ENCODE assay signal across 19 cellular contexts in the genomic region with DNA sequence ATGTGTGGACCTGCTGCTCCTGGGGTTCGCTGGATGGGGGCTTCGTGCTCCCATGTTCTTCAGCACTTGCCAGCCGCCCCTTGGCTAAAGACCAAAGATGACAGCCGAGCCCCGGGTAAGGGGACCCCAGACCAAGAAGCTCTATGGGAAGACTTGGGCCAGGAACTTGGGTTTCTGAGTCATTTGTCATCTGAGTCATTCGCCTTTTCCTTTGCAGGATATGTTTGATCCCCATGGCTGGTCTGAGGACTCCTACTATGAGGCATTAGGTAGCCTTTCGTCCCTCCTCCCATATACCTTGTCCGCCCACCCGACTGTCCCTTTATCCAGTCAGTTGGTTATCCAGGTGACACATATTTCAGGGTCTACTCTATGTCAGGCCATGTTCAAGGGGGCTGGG. TPM values are rescaled to one million over a fixed set of nuclear protein-coding genes. Genes with fewer than 3 reads are reported as not detected.
DNase-seq lines count a peak whose midpoint lies in the region; ATAC-seq and TF ChIP-seq lines count a peak whose summit lies in the region.
"Had no signal": no experiment of that assay in that cellular context is flagged by ENCODE, and none has a peak within 500 bp of the region (broad histone marks: within the 10 kb centered on the region; RNA-seq: fewer than 3 reads in every experiment).

No MANE protein-coding gene starts in this region.

- H3K4me3 ChIP-seq in mesenchymal stem cell (ENCODE audit: insufficient read depth in 1 of 2, low read depth in 1 of 2, low read length in 2 of 2): no peak overlapping the region
- H3K4me3 ChIP-seq in neural progenitor cell: no peak overlapping the region
- no peak overlapping the region for H3K4me3 ChIP-seq in right lobe of liver
- H3K4me3 ChIP-seq: Peyer's patch, SK-N-MC had no signal

- H3K27me3 ChIP-seq in mesenchymal stem cell (ENCODE audit: control insufficient read depth in 1 of 2, insufficient read depth in 1 of 2, low read length in 2 of 2) (no peaks in the 10 kb centered on the region), neural progenitor cell (no peaks in the 10 kb centered on the region), right lobe of liver (no peaks in the 10 kb centered on the region)
- H3K27me3 ChIP-seq: Peyer's patch had no signal

- no peak overlapping the region for H2BK120ac ChIP-seq in mesenchymal stem cell (ENCODE audit: low read depth, low read length)

- no peak for TF ChIP-seq POLR2A in right lobe of liver (IDR thresholded peaks at IDR 0.05)

- H3K27me3 Mint-ChIP-seq in neural progenitor cell (ENCODE audit: insufficient read depth, low read depth) (peaks cover 2% of the 10 kb centered on the region), endothelial cell (ENCODE audit: unreplicated experiment) (peaks cover 4% of the 10 kb centered on the region)

- H3K14ac ChIP-seq in mesenchymal stem cell (ENCODE audit: low read length in 2 of 2): no peak overlapping the region

- H3F3A ChIP-seq in neural progenitor cell (ENCODE audit: low read depth): peaks cover 5% of the 10 kb centered on the region

- no peak overlapping the region for H4K8ac ChIP-seq in mesenchymal stem cell (ENCODE audit: low read length)

- WGBS in mesenchymal stem cell: 96% methylated on average over 9 of the region's 9 CpGs
- WGBS in right lobe of liver (ENCODE audit: insufficient coverage, low coverage, low lambda C conversion rate, missing lambda C conversion rate): 100% methylated on average over 3 of the region's 9 CpGs

- H3K9me3 Mint-ChIP-seq in neural progenitor cell (no peaks in the 10 kb centered on the region), endothelial cell (ENCODE audit: unreplicated experiment) (no peaks in the 10 kb centered on the region)

- no peak overlapping the region for H2BK12ac ChIP-seq in mesenchymal stem cell (ENCODE audit: low read length in 2 of 2)

- H2BK15ac ChIP-seq in mesenchymal stem cell (ENCODE audit: low read depth, poor library complexity, severe bottlenecking): peak overlapping the region; percentile 12

- H3K4me2 ChIP-seq in mesenchymal stem cell (ENCODE audit: low read length, poor library complexity, severe bottlenecking) (no peak overlapping the region), neural progenitor cell (no peak overlapping the region)

- H2BK5ac ChIP-seq in mesenchymal stem cell (ENCODE audit: low read depth, low read length, poor library complexity, severe bottlenecking): no peak overlapping the region

- H3K36me3 Mint-ChIP-seq in neural progenitor cell: peaks cover 22% of the 10 kb centered on the region
- peaks cover 60% of the 10 kb centered on the region for H3K36me3 Mint-ChIP-seq in endothelial cell (ENCODE audit: low read depth, unreplicated experiment)

- H2AFZ ChIP-seq in mesenchymal stem cell (ENCODE audit: low read depth, low read length): no peak overlapping the region
- H2AFZ ChIP-seq in neural progenitor cell (replicated peaks): no peak overlapping the region

- no peak for TF ChIP-seq CTCF in neural progenitor cell (IDR thresholded peaks at IDR 0.05)
- no peak for TF ChIP-seq CTCF in endothelial cell (IDR thresholded peaks at IDR 0.05; ENCODE audit: unreplicated experiment)
- TF ChIP-seq CTCF in right lobe of liver (IDR thresholded peaks at IDR 0.05): no peak

- H3K27ac Mint-ChIP-seq in neural progenitor cell (no peak overlapping the region), endothelial cell (ENCODE audit: unreplicated experiment) (no peak overlapping the region)

- H3K4ac ChIP-seq in mesenchymal stem cell (ENCODE audit: low read depth in 1 of 2, low read length in 2 of 2): no peak overlapping the region

- peak; percentile 80 for DNase-seq in ELR (ENCODE audit: low read depth)
- peak; percentile 56 for DNase-seq in M059J (ENCODE audit: low read depth)
- DNase-seq in mesenchymal stem cell: no peak
- DNase-seq in neural progenitor cell (ENCODE audit: low spot score): no peak
- no peak for DNase-seq in endothelial cell (ENCODE audit: low spot score)
- DNase-seq in right lobe of liver: no peak
- DNase-seq: C1 segment of cervical spinal cord, DMS79, HCEC 1CT, Kasumi-1, NCI-H1105 treated with DMSO at 0.1 percent for 48 hours, NCI-H1694, NCI-H2081 treated with DMSO at 0.1 percent for 48 hours, NCI-H446 treated with DMSO at 0.1 percent for 48 hours, NCI-H69, Peyer's patch, SHP77 had no signal

- no peak overlapping the region for H3K9ac ChIP-seq in mesenchymal stem cell (ENCODE audit: low read length)
- no peak overlapping the region for H3K9ac ChIP-seq in neural progenitor cell

- H2AK5ac ChIP-seq in mesenchymal stem cell (ENCODE audit: low read length, severe bottlenecking): peak overlapping the region; percentile 65

- peaks cover 5% of the 10 kb centered on the region for H4K20me1 ChIP-seq in neural progenitor cell (ENCODE audit: low read depth)

- H3K23ac ChIP-seq in mesenchymal stem cell (ENCODE audit: low read length in 2 of 2): no peak overlapping the region

- no peak for ATAC-seq in right lobe of liver

- peaks cover 33% of the 10 kb centered on the region for H3K79me1 ChIP-seq in mesenchymal stem cell (replicated peaks; ENCODE audit: low read length, poor library complexity, severe bottlenecking)

- H3K9me3 ChIP-seq in mesenchymal stem cell (ENCODE audit: control insufficient read depth, low read length) (no peaks in the 10 kb centered on the region), neural progenitor cell (ENCODE audit: low read depth) (no peaks in the 10 kb centered on the region), right lobe of liver (no peaks in the 10 kb centered on the region)
- H3K9me3 ChIP-seq: Peyer's patch had no signal

- H3K4me3 Mint-ChIP-seq in neural progenitor cell (no peak overlapping the region), endothelial cell (ENCODE audit: unreplicated experiment) (no peak overlapping the region)

- H3K4me1 ChIP-seq in mesenchymal stem cell (ENCODE audit: control insufficient read depth, insufficient read depth, low read depth, low read length) (peaks cover 52% of the 10 kb centered on the region), neural progenitor cell (no peaks in the 10 kb centered on the region), right lobe of liver (no peaks in the 10 kb centered on the region)

- H3K18ac ChIP-seq in mesenchymal stem cell (ENCODE audit: low read depth in 1 of 2, low read length in 2 of 2): no peak overlapping the region

- intact Hi-C loops in right lobe of liver (cut with DNase I): no loop called here

- H3K36me3 ChIP-seq in mesenchymal stem cell (ENCODE audit: control insufficient read depth in 1 of 2, insufficient read depth in 2 of 2, low read depth in 1 of 2, low read length in 2 of 2) (peaks cover 73 to 97% of the 10 kb centered on the region in 2 experiments), neural progenitor cell (no peaks in the 10 kb centered on the region), right lobe of liver (peaks cover 12 to 64% (median 31%) of the 10 kb centered on the region in 4 donors)

- H3K27ac ChIP-seq in cingulate gyrus (ENCODE audit: low read depth, low read length): peak overlapping the region; percentile 7
- no peak overlapping the region for H3K27ac ChIP-seq in mesenchymal stem cell (ENCODE audit: low read length, poor library complexity, severe bottlenecking)
- H3K27ac ChIP-seq in neural progenitor cell: no peak overlapping the region
- H3K27ac ChIP-seq in right lobe of liver: no peak overlapping the region
- H3K27ac ChIP-seq: Peyer's patch, SK-N-MC had no signal

- H3K79me2 ChIP-seq in neural progenitor cell (ENCODE audit: low read depth): no peaks in the 10 kb centered on the region

- H3K4me1 Mint-ChIP-seq in neural progenitor cell (no peaks in the 10 kb centered on the region), endothelial cell (ENCODE audit: unreplicated experiment) (no peaks in the 10 kb centered on the region)

- no peak overlapping the region for H4K91ac ChIP-seq in mesenchymal stem cell (ENCODE audit: low read length)

RNA-seq across cellular contexts. Expression of gene ITGB4, which starts 17.7 kb away (rescaled TPM):
- 4.8 and 8.0 TPM in 2 replicates for total RNA-seq in M059J (2014; rRNA removed; shearing (Covaris generic))
- 1.3 TPM for polyA plus RNA-seq in mesenchymal stem cell (2013, experiment 1 of 2)
- polyA plus RNA-seq in mesenchymal stem cell (2013, experiment 2 of 2): 1.0 TPM
- total RNA-seq in neural progenitor cell (ENCODE audit: low replicate concordance): 1.1 TPM in 1 of 2 replicates, not detected in the other
- 0.54 TPM for total RNA-seq in endothelial cell (ENCODE audit: unreplicated experiment)
- 1 to 10 TPM in 5 of 6 experiments, under 1 TPM in 1; 0.92 to 4.1 (median 2.0) TPM for total RNA-seq in right lobe of liver

RNA-seq across cellular contexts. Expression of gene SAP30BP, which starts 36.5 kb away (rescaled TPM):
- 54.7 and 79.3 TPM in 2 replicates for total RNA-seq in M059J (2014; rRNA removed; shearing (Covaris generic))
- 68.5 TPM for polyA plus RNA-seq in mesenchymal stem cell (2013, experiment 1 of 2)
- polyA plus RNA-seq in mesenchymal stem cell (2013, experiment 2 of 2): 71.8 TPM
- total RNA-seq in neural progenitor cell (ENCODE audit: low replicate concordance): 72.9 and 75.8 TPM in 2 replicates
- total RNA-seq in endothelial cell (ENCODE audit: unreplicated experiment): 125 TPM
- total RNA-seq in right lobe of liver: 10 to 100 TPM; 24.0 to 36.0 (median 27.0) TPM

RNA-seq across cellular contexts. Expression of gene RECQL5, which starts 36.6 kb away (rescaled TPM):
- 8.9 and 13.1 TPM in 2 replicates for total RNA-seq in M059J (2014; rRNA removed; shearing (Covaris generic))
- 9.8 TPM for polyA plus RNA-seq in mesenchymal stem cell (2013, experiment 1 of 2)
- polyA plus RNA-seq in mesenchymal stem cell (2013, experiment 2 of 2): 9.5 TPM
- 22.7 and 27.3 TPM in 2 replicates for total RNA-seq in neural progenitor cell (ENCODE audit: low replicate concordance)
- total RNA-seq in endothelial cell (ENCODE audit: unreplicated experiment): 40.2 TPM
- 10 to 100 TPM; 13.5 to 24.8 (median 18.4) TPM for total RNA-seq in right lobe of liver

Comparison
In these comparisons a context has a peak if more than half of its experiments do, and no peak if none do; other contexts are left out.
1. DNase-seq: peak in ELR (single experiment) and M059J (single experiment); none in mesenchymal stem cell (single experiment), neural progenitor cell (single experiment), endothelial cell (single experiment) and right lobe of liver (0 of 3).